8 cellular contexts compared by ENCODE assay signal in the genomic region with DNA sequence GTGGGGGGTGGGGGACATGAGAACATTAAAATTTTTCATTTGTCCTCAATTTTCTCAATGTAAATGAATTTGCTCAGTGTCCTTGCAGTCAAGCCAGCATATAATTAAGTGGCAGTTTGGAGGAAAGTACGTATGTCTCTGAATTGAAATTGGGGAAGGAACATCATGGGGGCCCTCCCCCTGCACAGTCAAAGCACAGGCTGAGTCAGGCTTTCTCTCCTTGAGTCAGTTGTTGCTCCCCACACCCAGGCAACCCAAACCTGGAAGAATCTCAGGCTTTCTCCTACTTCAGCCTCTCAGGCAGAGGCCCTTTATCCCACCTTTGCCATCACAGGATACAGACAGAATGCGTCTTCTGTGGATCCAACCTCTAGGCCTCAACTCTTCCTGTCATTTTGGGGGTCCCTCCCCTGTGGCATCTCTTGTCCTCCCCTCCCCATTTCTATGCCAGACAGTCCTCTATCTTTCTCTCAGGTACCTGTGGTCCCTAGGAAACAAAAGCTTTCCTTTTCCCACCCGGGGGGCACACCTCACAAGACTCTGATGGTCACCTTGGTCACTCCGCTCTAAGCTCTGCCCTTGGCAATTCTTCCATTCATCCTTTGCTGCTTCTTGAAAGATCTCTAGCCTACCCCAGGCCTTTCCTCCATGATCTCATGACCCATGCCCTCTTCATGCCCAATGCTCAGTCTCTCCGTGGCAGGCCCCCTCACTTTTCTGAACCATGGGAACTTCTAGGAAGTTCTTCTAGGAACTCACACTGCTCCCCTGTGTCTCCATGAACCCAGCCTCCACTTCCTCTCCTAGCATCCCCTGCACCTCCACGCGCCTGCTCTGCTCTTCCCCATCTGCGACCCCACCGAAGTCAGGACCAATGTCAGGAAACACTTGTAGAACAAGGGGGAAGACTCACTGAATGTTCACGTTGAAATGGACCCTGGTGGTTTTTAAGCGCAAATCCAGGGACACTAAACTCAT. TPM values are rescaled to one million over a fixed set of nuclear protein-coding genes. Genes with fewer than 3 reads are reported as not detected.
DNase-seq lines count a peak whose midpoint lies in the region; ATAC-seq and TF ChIP-seq lines count a peak whose summit lies in the region.

No MANE protein-coding gene starts in this region.

- H3K4me1 Mint-ChIP-seq in activated naive CD4-positive, alpha-beta T cell treated with anti-CD3 and anti-CD28 coated beads for 36 hours (ENCODE audit: low read depth), result peaks cover 22% of the 10 kb centered on the region
- peaks cover 7% of the 10 kb centered on the region for H3K4me1 Mint-ChIP-seq in activated naive CD4-positive, alpha-beta T cell treated with anti-CD3 and anti-CD28 coated beads, Interleukin-2, amount 10 ng/mL, durations not matched to agents 7 days and 5 days
- peaks cover 30% of the 10 kb centered on the region for H3K4me1 Mint-ChIP-seq in activated B cell treated with CpG ODN at 0.5 μM for 24 hours
- H3K4me1 Mint-ChIP-seq in stimulated activated naive CD8-positive, alpha-beta T cell treated with anti-CD3 and anti-CD28 coated beads, Interleukin-15, Interleukin-2, amounts not matched to agents 100 ng/mL and 50 ng/mL, for 24 hours (ENCODE audit: low read depth), result peaks cover 20% of the 10 kb centered on the region
- peaks cover 23% of the 10 kb centered on the region for H3K4me1 Mint-ChIP-seq in nephron progenitor cell
- H3K4me1 Mint-ChIP-seq in glutamatergic neuron (ENCODE audit: low read depth, unreplicated experiment), result peaks cover 45% of the 10 kb centered on the region

- intact Hi-C loops in activated naive CD4-positive, alpha-beta T cell treated with anti-CD3 and anti-CD28 coated beads for 36 hours (cut with micrococcal nuclease), result loop anchor here (1.0 to 2.0 kb wide), 2 partner anchors 26 to 39 kb away; no protein-coding TSS in a partner anchor
- intact Hi-C loops in activated B cell treated with CpG ODN at 0.5 μM for 24 hours (cut with micrococcal nuclease), result no loop called here

- POLR2A ChIA-PET in activated B cell treated with CpG ODN at 0.5 μM for 24 hours (lab: Charles Lee), result no interaction called here

- CTCF ChIA-PET in activated naive CD4-positive, alpha-beta T cell treated with anti-CD3 and anti-CD28 coated beads for 36 hours (lab: Charles Lee), result no interaction called here
- CTCF ChIA-PET in activated naive CD4-positive, alpha-beta T cell treated with anti-CD3 and anti-CD28 coated beads, Interleukin-2, amount 10 ng/mL, durations not matched to agents 7 days and 5 days (lab: Charles Lee), result no interaction called here
- CTCF ChIA-PET in activated B cell treated with CpG ODN at 0.5 μM for 24 hours (lab: Charles Lee), result interaction anchor here (0.7 kb wide), 1 partner anchor 13 kb away, joined by 3 read pairs; no protein-coding TSS in a partner anchor

- peaks cover 10% of the 10 kb centered on the region for H3K36me3 Mint-ChIP-seq in activated naive CD4-positive, alpha-beta T cell treated with anti-CD3 and anti-CD28 coated beads for 36 hours (ENCODE audit: low read depth)
- H3K36me3 Mint-ChIP-seq in activated naive CD4-positive, alpha-beta T cell treated with anti-CD3 and anti-CD28 coated beads, Interleukin-2, amount 10 ng/mL, durations not matched to agents 7 days and 5 days, result peaks cover 10% of the 10 kb centered on the region
- H3K36me3 Mint-ChIP-seq in activated B cell treated with CpG ODN at 0.5 μM for 24 hours (ENCODE audit: low read depth) (peaks cover 12% of the 10 kb centered on the region), nephron progenitor cell (ENCODE audit: low read depth) (peaks cover 57% of the 10 kb centered on the region), glutamatergic neuron (ENCODE audit: unreplicated experiment) (no peaks in the 10 kb centered on the region)
- H3K36me3 Mint-ChIP-seq in stimulated activated naive CD8-positive, alpha-beta T cell treated with anti-CD3 and anti-CD28 coated beads, Interleukin-15, Interleukin-2, amounts not matched to agents 100 ng/mL and 50 ng/mL, for 24 hours (ENCODE audit: low read depth), result peaks cover 29% of the 10 kb centered on the region

- no peak for TF ChIP-seq CTCF in activated B cell treated with CpG ODN at 0.5 μM for 24 hours (IDR thresholded peaks at IDR 0.05)
- TF ChIP-seq CTCF in nephron progenitor cell (IDR thresholded peaks at IDR 0.05), result no peak
- TF ChIP-seq CTCF in glutamatergic neuron (IDR thresholded peaks at IDR 0.05; ENCODE audit: partially characterized antibody, unreplicated experiment), result no peak

- no peak overlapping the region for H3K4me3 Mint-ChIP-seq in activated naive CD4-positive, alpha-beta T cell treated with anti-CD3 and anti-CD28 coated beads for 36 hours
- H3K4me3 Mint-ChIP-seq in activated naive CD4-positive, alpha-beta T cell treated with anti-CD3 and anti-CD28 coated beads, Interleukin-2, amount 10 ng/mL, durations not matched to agents 7 days and 5 days, result no peak overlapping the region
- H3K4me3 Mint-ChIP-seq in activated B cell treated with CpG ODN at 0.5 μM for 24 hours, result no peak overlapping the region
- no peak overlapping the region for H3K4me3 Mint-ChIP-seq in stimulated activated naive CD8-positive, alpha-beta T cell treated with anti-CD3 and anti-CD28 coated beads, Interleukin-15, Interleukin-2, amounts not matched to agents 100 ng/mL and 50 ng/mL, for 24 hours
- no peak overlapping the region for H3K4me3 Mint-ChIP-seq in nephron progenitor cell
- H3K4me3 Mint-ChIP-seq in glutamatergic neuron (ENCODE audit: unreplicated experiment), result no peak overlapping the region

- H3K27me3 Mint-ChIP-seq in activated naive CD4-positive, alpha-beta T cell treated with anti-CD3 and anti-CD28 coated beads for 36 hours (ENCODE audit: low read depth), result no peaks in the 10 kb centered on the region
- no peaks in the 10 kb centered on the region for H3K27me3 Mint-ChIP-seq in activated naive CD4-positive, alpha-beta T cell treated with anti-CD3 and anti-CD28 coated beads, Interleukin-2, amount 10 ng/mL, durations not matched to agents 7 days and 5 days
- H3K27me3 Mint-ChIP-seq in activated B cell treated with CpG ODN at 0.5 μM for 24 hours (no peaks in the 10 kb centered on the region), nephron progenitor cell (ENCODE audit: low read depth, poor library complexity) (no peaks in the 10 kb centered on the region), glutamatergic neuron (ENCODE audit: unreplicated experiment) (peaks cover 4% of the 10 kb centered on the region)
- no peaks in the 10 kb centered on the region for H3K27me3 Mint-ChIP-seq in stimulated activated naive CD8-positive, alpha-beta T cell treated with anti-CD3 and anti-CD28 coated beads, Interleukin-15, Interleukin-2, amounts not matched to agents 100 ng/mL and 50 ng/mL, for 24 hours

- H3K9me3 Mint-ChIP-seq in activated naive CD4-positive, alpha-beta T cell treated with anti-CD3 and anti-CD28 coated beads for 36 hours, result no peaks in the 10 kb centered on the region
- no peaks in the 10 kb centered on the region for H3K9me3 Mint-ChIP-seq in activated naive CD4-positive, alpha-beta T cell treated with anti-CD3 and anti-CD28 coated beads, Interleukin-2, amount 10 ng/mL, durations not matched to agents 7 days and 5 days
- H3K9me3 Mint-ChIP-seq in activated B cell treated with CpG ODN at 0.5 μM for 24 hours (no peaks in the 10 kb centered on the region), nephron progenitor cell (no peaks in the 10 kb centered on the region), glutamatergic neuron (ENCODE audit: unreplicated experiment) (peaks cover 7% of the 10 kb centered on the region)
- H3K9me3 Mint-ChIP-seq in stimulated activated naive CD8-positive, alpha-beta T cell treated with anti-CD3 and anti-CD28 coated beads, Interleukin-15, Interleukin-2, amounts not matched to agents 100 ng/mL and 50 ng/mL, for 24 hours, result no peaks in the 10 kb centered on the region

- DNase-seq in activated naive CD4-positive, alpha-beta T cell treated with anti-CD3 and anti-CD28 coated beads for 36 hours, result peak; percentile 65
- no peak for DNase-seq in activated naive CD4-positive, alpha-beta T cell treated with anti-CD3 and anti-CD28 coated beads, Interleukin-2, amount 10 ng/mL, durations not matched to agents 7 days and 5 days
- DNase-seq in activated B cell treated with CpG ODN at 0.5 μM for 24 hours (no peak), nephron progenitor cell (no peak), pons (ENCODE audit: low spot score) (no peak), glutamatergic neuron (no peak)

- ATAC-seq in HG03060 (IDR thresholded peaks at IDR 0.05; ENCODE audit: low read depth, unreplicated experiment) (peak; percentile 47), activated B cell treated with CpG ODN at 0.5 μM for 24 hours (ENCODE audit: low read depth) (peak; percentile 75)

- H3K27ac Mint-ChIP-seq in activated naive CD4-positive, alpha-beta T cell treated with anti-CD3 and anti-CD28 coated beads for 36 hours, result no peak overlapping the region
- H3K27ac Mint-ChIP-seq in activated naive CD4-positive, alpha-beta T cell treated with anti-CD3 and anti-CD28 coated beads, Interleukin-2, amount 10 ng/mL, durations not matched to agents 7 days and 5 days, result no peak overlapping the region
- H3K27ac Mint-ChIP-seq in activated B cell treated with CpG ODN at 0.5 μM for 24 hours (no peak overlapping the region), nephron progenitor cell (no peak overlapping the region), glutamatergic neuron (ENCODE audit: unreplicated experiment) (no peak overlapping the region)
- H3K27ac Mint-ChIP-seq in stimulated activated naive CD8-positive, alpha-beta T cell treated with anti-CD3 and anti-CD28 coated beads, Interleukin-15, Interleukin-2, amounts not matched to agents 100 ng/mL and 50 ng/mL, for 24 hours, result peak overlapping the region; percentile 2

RNA-seq across cellular contexts. Expression of a gene that starts 40.4 kb away (rescaled TPM):
- total RNA-seq in activated naive CD4-positive, alpha-beta T cell treated with anti-CD3 and anti-CD28 coated beads for 36 hours, result 10 to 100 TPM; 14.1 to 15.7 TPM
- total RNA-seq in activated B cell treated with CpG ODN at 0.5 μM for 24 hours, result 16.6 and 21.7 TPM in 2 replicates
- 45.4 TPM for total RNA-seq in glutamatergic neuron (ENCODE audit: unreplicated experiment)
